Comparison of ENCODE assay signal across 25 cellular contexts in genomic region chr2:179224361-179224760, GRCh38.
"Had no signal": no experiment of that assay in that cellular context is flagged by ENCODE, and none has a peak within 500 bp of the region (broad histone marks: within the 10 kb centered on the region; RNA-seq: fewer than 3 reads in every experiment).

No MANE protein-coding gene starts in this region.

- H3K27ac Mint-ChIP-seq: activated CD4-positive, alpha-beta T cell treated with anti-CD3 and anti-CD28 coated beads, Interleukin-2, amount 10 ng/mL, durations not matched to agents 7 days and 5 days; activated CD8-positive, alpha-beta T cell treated with anti-CD3 and anti-CD28 coated beads, Interleukin-2, amount 10 ng/mL, durations not matched to agents 7 days and 5 days; activated naive CD8-positive, alpha-beta T cell treated with anti-CD3 and anti-CD28 coated beads, Interleukin-2, amount 50 U/mL, for 24 hours; activated T-helper 1 cell treated with anti-CD3 and anti-CD28 coated beads, Interleukin-12 subunit alpha, Interleukin-12 subunit beta, Interleukin-2, Interleukin-4 antibody, amounts not matched to agents 30 ng/mL and 10 ng/mL and 1 ng/mL, durations not matched to agents 14 hours and 24 hours and 36 hours; naive thymus-derived CD4-positive, alpha-beta T cell; stimulated activated memory B cell treated with anti-CD40 and anti-IgM and Interleukin-4, amounts not matched to agents 10 μg/mL and 1 μg/mL and 100 μg/mL, for 72 hours had no signal

- H3K9me3 ChIP-seq: pancreas, psoas muscle, right atrium auricular region, stomach, testis, uterus had no signal

- H3K36me3 Mint-ChIP-seq: naive thymus-derived CD4-positive, alpha-beta T cell; stimulated activated memory B cell treated with anti-CD40 and anti-IgM and Interleukin-4, amounts not matched to agents 10 μg/mL and 1 μg/mL and 100 μg/mL, for 72 hours had no signal

- H3K27me3 ChIP-seq: hepatocyte, pancreas, right atrium auricular region, stomach, testis, uterus had no signal

- FAIRE-seq: pancreas had no signal

- H3K4me3 ChIP-seq: hepatocyte, pancreas, psoas muscle, right atrium auricular region, skin epidermis, stomach, testis, uterus had no signal

- H3K4me3 Mint-ChIP-seq: activated CD4-positive, alpha-beta T cell treated with anti-CD3 and anti-CD28 coated beads, Interleukin-2, amount 10 ng/mL, durations not matched to agents 7 days and 5 days; activated CD8-positive, alpha-beta T cell treated with anti-CD3 and anti-CD28 coated beads, Interleukin-2, amount 10 ng/mL, durations not matched to agents 7 days and 5 days; activated naive CD8-positive, alpha-beta T cell treated with anti-CD3 and anti-CD28 coated beads, Interleukin-2, amount 50 U/mL, for 24 hours; activated T-helper 1 cell treated with anti-CD3 and anti-CD28 coated beads, Interleukin-12 subunit alpha, Interleukin-12 subunit beta, Interleukin-2, Interleukin-4 antibody, amounts not matched to agents 30 ng/mL and 10 ng/mL and 1 ng/mL, durations not matched to agents 14 hours and 24 hours and 36 hours; naive thymus-derived CD4-positive, alpha-beta T cell; stimulated activated memory B cell treated with anti-CD40 and anti-IgM and Interleukin-4, amounts not matched to agents 10 μg/mL and 1 μg/mL and 100 μg/mL, for 72 hours had no signal

- H3K27me3 Mint-ChIP-seq: activated naive CD8-positive, alpha-beta T cell treated with anti-CD3 and anti-CD28 coated beads, Interleukin-2, amount 50 U/mL, for 24 hours; stimulated activated memory B cell treated with anti-CD40 and anti-IgM and Interleukin-4, amounts not matched to agents 10 μg/mL and 1 μg/mL and 100 μg/mL, for 72 hours had no signal

- H3K4me1 ChIP-seq: uterus had no signal

- H3K9me3 Mint-ChIP-seq: activated CD4-positive, alpha-beta T cell treated with anti-CD3 and anti-CD28 coated beads, Interleukin-2, amount 10 ng/mL, durations not matched to agents 7 days and 5 days; activated naive CD8-positive, alpha-beta T cell treated with anti-CD3 and anti-CD28 coated beads, Interleukin-2, amount 50 U/mL, for 24 hours; activated T-helper 1 cell treated with anti-CD3 and anti-CD28 coated beads, Interleukin-12 subunit alpha, Interleukin-12 subunit beta, Interleukin-2, Interleukin-4 antibody, amounts not matched to agents 30 ng/mL and 10 ng/mL and 1 ng/mL, durations not matched to agents 14 hours and 24 hours and 36 hours; naive thymus-derived CD4-positive, alpha-beta T cell; stimulated activated memory B cell treated with anti-CD40 and anti-IgM and Interleukin-4, amounts not matched to agents 10 μg/mL and 1 μg/mL and 100 μg/mL, for 72 hours had no signal

- H3K27ac ChIP-seq: hepatocyte, pancreas, psoas muscle, right atrium auricular region, skin epidermis, stomach, testis, uterus, VCaP had no signal

- H3K4me1 Mint-ChIP-seq: naive thymus-derived CD4-positive, alpha-beta T cell had no signal

- H3K36me3 ChIP-seq: pancreas, right atrium auricular region, stomach, uterus had no signal

- DNase-seq: activated CD4-positive, alpha-beta T cell treated with anti-CD3 and anti-CD28 coated beads, Interleukin-2, amount 10 ng/mL, durations not matched to agents 7 days and 5 days; activated CD4-positive, CD25-positive, alpha-beta regulatory T cell treated with anti-CD3 and anti-CD28 coated beads, Interleukin-2, amount 50 U/mL, for 72 hours; activated CD8-positive, alpha-beta T cell treated with anti-CD3 and anti-CD28 coated beads, Interleukin-2, amount 10 ng/mL, durations not matched to agents 7 days and 5 days; activated gamma-delta T cell; activated naive CD4-positive, alpha-beta T cell treated with anti-CD3 and anti-CD28 coated beads, Interleukin-2, amount 50 U/mL, for 16 hours; activated naive CD8-positive, alpha-beta T cell treated with anti-CD3 and anti-CD28 coated beads, Interleukin-2, amount 50 U/mL, for 24 hours; cortex of kidney; erythroblast; foreskin melanocyte; glutamatergic neuron; left cardiac atrium; mesenchymal stem cell; naive thymus-derived CD4-positive, alpha-beta T cell; pancreas; psoas muscle; stomach; testis; trophoblast cell; uterus had no signal
